Comparison of ENCODE assay signal across 22 cellular contexts in genomic region chr4:34723606-34724005, GRCh38.
A peak's percentile ranks its signal among the peaks of the same experiment; 100 is the strongest.
DNase-seq lines count a peak whose midpoint lies in the region; ATAC-seq and TF ChIP-seq lines count a peak whose summit lies in the region.
"Had no signal": no experiment of that assay in that cellular context is flagged by ENCODE, and none has a peak within 500 bp of the region (broad histone marks: within the 10 kb centered on the region; RNA-seq: fewer than 3 reads in every experiment).

No MANE protein-coding gene starts in this region.

- peak overlapping the region; percentile 0 for H3K27ac Mint-ChIP-seq in osteocyte (ENCODE audit: unreplicated experiment)
- H3K27ac Mint-ChIP-seq: B cell; CD4-positive, alpha-beta T cell had no signal

- H3K9me2 ChIP-seq in GM23248 (ENCODE audit: insufficient read depth) = no peaks in the 10 kb centered on the region

- H3K27me3 Mint-ChIP-seq in osteocyte (ENCODE audit: unreplicated experiment) = no peaks in the 10 kb centered on the region
- H3K27me3 Mint-ChIP-seq: B cell; CD4-positive, alpha-beta T cell had no signal

- H4K20me1 ChIP-seq in GM23248 (ENCODE audit: insufficient read depth) = no peaks in the 10 kb centered on the region

- TF ChIP-seq CTCF in osteocyte (IDR thresholded peaks at IDR 0.05) = no peak
- TF ChIP-seq CTCF in suprapubic skin (IDR thresholded peaks at IDR 0.05) = no peak

- no peaks in the 10 kb centered on the region for H3K79me2 ChIP-seq in GM23248 (ENCODE audit: insufficient read depth)

- no peak overlapping the region for H3K9ac ChIP-seq in GM23248

- H3K36me3 Mint-ChIP-seq in osteocyte (ENCODE audit: unreplicated experiment) = peaks cover 2% of the 10 kb centered on the region

- H2AFZ ChIP-seq in GM23248 = no peak overlapping the region

- H3K4me1 ChIP-seq in suprapubic skin (peaks cover 6% of the 10 kb centered on the region), GM23248 (ENCODE audit: insufficient read depth) (no peaks in the 10 kb centered on the region)
- H3K4me1 ChIP-seq: Peyer's patch had no signal

- no peaks in the 10 kb centered on the region for H3K36me3 ChIP-seq in suprapubic skin
- H3K36me3 ChIP-seq in GM23248 (ENCODE audit: low read depth) = no peaks in the 10 kb centered on the region
- H3K36me3 ChIP-seq: Peyer's patch had no signal

- H3K27ac ChIP-seq in suprapubic skin (no peak overlapping the region), GM23248 (no peak overlapping the region)
- H3K27ac ChIP-seq: Peyer's patch, SK-N-MC had no signal

- peaks cover 28% of the 10 kb centered on the region for H3K4me1 Mint-ChIP-seq in osteocyte (ENCODE audit: unreplicated experiment)
- H3K4me1 Mint-ChIP-seq: B cell had no signal

- in situ Hi-C loops in GM23248 (cut with MboI) = no loop called here

- TF ChIP-seq EP300 in suprapubic skin (IDR thresholded peaks at IDR 0.05) = no peak

- no peak overlapping the region for H3K4me2 ChIP-seq in GM23248 (ENCODE audit: unreplicated experiment)

- H3K4me3 Mint-ChIP-seq in osteocyte (ENCODE audit: unreplicated experiment) = no peak overlapping the region
- H3K4me3 Mint-ChIP-seq: B cell; CD4-positive, alpha-beta T cell had no signal

- DNase-seq in Ammon's horn (ENCODE audit: low spot score) = peak; percentile 11
- DNase-seq in M059J (ENCODE audit: low read depth) = peak; percentile 4
- peak; percentile 3 for DNase-seq in iris pigment epithelial cell (ENCODE audit: low read depth)
- no peak for DNase-seq in osteocyte (ENCODE audit: extremely low spot score, unreplicated experiment)
- no peak for DNase-seq in suprapubic skin (ENCODE audit: low spot score in 2 of 2)
- no peak for DNase-seq in GM23248
- DNase-seq in NCI-H2171 (lab: John Stamatoyannopoulos, UW) = no peak
- DNase-seq: 8988T; Caco-2; CD4-positive, alpha-beta T cell; Kasumi-1; MM.1S; NCI-H1092; NCI-H2081; NCI-H510A; NCI-H748 treated with DMSO at 0.1 percent for 48 hours; NK-92 treated with Interleukin-12 subunit alpha and Interleukin-12 subunit beta, amount 100 ng/mL, for 24 hours; Peyer's patch; Right ventricle myocardium superior had no signal

- no peak overlapping the region for H3K4me3 ChIP-seq in suprapubic skin
- H3K4me3 ChIP-seq in GM23248 = no peak overlapping the region
- H3K4me3 ChIP-seq: Peyer's patch, SK-N-MC had no signal

- no peak for ATAC-seq in HG03432 (IDR thresholded peaks at IDR 0.05; ENCODE audit: unreplicated experiment)

- 14% methylated on average over 1 of the region's 1 CpG for WGBS in suprapubic skin
- WGBS in GM23248 (ENCODE audit: low coverage in 1 of 2, low lambda C conversion rate in 2 of 2, missing lambda C conversion rate in 2 of 2), 2 experiments = 0% methylated on average over 1 of the region's 1 CpG

- peaks cover 6% of the 10 kb centered on the region for H3K9me3 Mint-ChIP-seq in osteocyte (ENCODE audit: unreplicated experiment)

- H3K9me3 ChIP-seq in suprapubic skin = no peaks in the 10 kb centered on the region
- H3K9me3 ChIP-seq in GM23248 (ENCODE audit: low read depth) = no peaks in the 10 kb centered on the region
- H3K9me3 ChIP-seq: Caco-2, Peyer's patch had no signal

- TF ChIP-seq POLR2A in suprapubic skin (IDR thresholded peaks at IDR 0.05) = no peak

- H3F3A ChIP-seq in GM23248 (ENCODE audit: insufficient read depth) = no peaks in the 10 kb centered on the region

- no peaks in the 10 kb centered on the region for H3K27me3 ChIP-seq in suprapubic skin
- no peaks in the 10 kb centered on the region for H3K27me3 ChIP-seq in GM23248 (replicated peaks; ENCODE audit: insufficient read depth)
- H3K27me3 ChIP-seq: Peyer's patch had no signal

Comparison
In these comparisons a context has a peak if more than half of its experiments do, and no peak if none do; other contexts are left out.
1. DNase-seq: peak in Ammon's horn (single experiment), M059J (single experiment) and iris pigment epithelial cell (single experiment); none in osteocyte (single experiment), suprapubic skin (0 of 2), GM23248 (single experiment) and NCI-H2171 (single experiment).